ENCODE assay signal across 16 cellular contexts in genomic region chrX:1487401-1487800, GRCh38. TPM values are rescaled to one million over a fixed set of nuclear protein-coding genes. Genes with fewer than 3 reads are reported as not detected.
DNase-seq lines count a peak whose midpoint lies in the region; ATAC-seq and TF ChIP-seq lines count a peak whose summit lies in the region.
"Had no signal": no experiment of that assay in that cellular context is flagged by ENCODE, and none has a peak within 500 bp of the region (broad histone marks: within the 10 kb centered on the region; RNA-seq: fewer than 3 reads in every experiment).

No MANE protein-coding gene starts in this region.

- H3K9me3 ChIP-seq in CD4-positive, alpha-beta T cell (ENCODE audit: control insufficient read depth, low read length), result no peaks in the 10 kb centered on the region
- H3K9me3 ChIP-seq: mucosa of descending colon, thyroid gland had no signal

- ATAC-seq in CD4-positive, alpha-beta T cell (ENCODE audit: poor library complexity), result no peak
- no peak for ATAC-seq in HG03045 (IDR thresholded peaks at IDR 0.05; ENCODE audit: unreplicated experiment)

- POLR2A ChIA-PET in CD4-positive, alpha-beta T cell (lab: Charles Lee), result no interaction called here

- H3K27ac ChIP-seq in CD4-positive, alpha-beta T cell (ENCODE audit: low read depth, low read length), result peak overlapping the region; percentile 38
- H3K27ac ChIP-seq: 22Rv1, RWPE1 had no signal

- intact Hi-C loops in CD4-positive, alpha-beta T cell (cut with DNase I, micrococcal nuclease), result no loop called here

- H3K27me3 ChIP-seq in CD4-positive, alpha-beta T cell (ENCODE audit: control insufficient read depth, insufficient read depth, low read length), result no peaks in the 10 kb centered on the region
- H3K27me3 ChIP-seq: thyroid gland had no signal

- peaks cover 36% of the 10 kb centered on the region for H3K4me1 Mint-ChIP-seq in T-helper 2 cell treated with Interferon-gamma antibody and Interleukin-4, amounts not matched to agents 5 μg/mL and 100 μg/mL, for 36 hours (ENCODE audit: low read depth)
- H3K4me1 Mint-ChIP-seq in CD4-positive, alpha-beta T cell (ENCODE audit: low read depth), result peaks cover 21% of the 10 kb centered on the region
- H3K4me1 Mint-ChIP-seq in neural crest cell, result peaks cover 13% of the 10 kb centered on the region

- H3K4me3 Mint-ChIP-seq in T-helper 2 cell treated with Interferon-gamma antibody and Interleukin-4, amounts not matched to agents 5 μg/mL and 100 μg/mL, for 36 hours, result no peak overlapping the region
- no peak overlapping the region for H3K4me3 Mint-ChIP-seq in CD4-positive, alpha-beta T cell
- no peak overlapping the region for H3K4me3 Mint-ChIP-seq in neural crest cell

- peaks cover 2% of the 10 kb centered on the region for H3K27me3 Mint-ChIP-seq in T-helper 2 cell treated with Interferon-gamma antibody and Interleukin-4, amounts not matched to agents 5 μg/mL and 100 μg/mL, for 36 hours (ENCODE audit: low read depth)
- no peaks in the 10 kb centered on the region for H3K27me3 Mint-ChIP-seq in CD4-positive, alpha-beta T cell
- H3K27me3 Mint-ChIP-seq in neural crest cell (ENCODE audit: low read depth), result peaks cover 3% of the 10 kb centered on the region

- TF ChIP-seq CTCF in CD4-positive, alpha-beta T cell (IDR thresholded peaks at IDR 0.05), result no peak
- TF ChIP-seq CTCF in neural crest cell (conservative IDR thresholded peaks at IDR 0.05), result no peak

- CTCF ChIA-PET in CD4-positive, alpha-beta T cell (lab: Charles Lee), result no interaction called here

- peak overlapping the region; percentile 65 for H3K27ac Mint-ChIP-seq in T-helper 2 cell treated with Interferon-gamma antibody and Interleukin-4, amounts not matched to agents 5 μg/mL and 100 μg/mL, for 36 hours
- peak overlapping the region; percentile 64 for H3K27ac Mint-ChIP-seq in CD4-positive, alpha-beta T cell
- H3K27ac Mint-ChIP-seq in neural crest cell (ENCODE audit: unreplicated experiment), result peak overlapping the region; percentile 38

- peaks cover 80% of the 10 kb centered on the region for H3K36me3 Mint-ChIP-seq in T-helper 2 cell treated with Interferon-gamma antibody and Interleukin-4, amounts not matched to agents 5 μg/mL and 100 μg/mL, for 36 hours (ENCODE audit: low read depth)
- peaks cover 70% of the 10 kb centered on the region for H3K36me3 Mint-ChIP-seq in CD4-positive, alpha-beta T cell (ENCODE audit: low read depth)
- H3K36me3 Mint-ChIP-seq in neural crest cell (ENCODE audit: low read depth), result peaks cover 3% of the 10 kb centered on the region

- peaks cover 24% of the 10 kb centered on the region for H3K9me3 Mint-ChIP-seq in T-helper 2 cell treated with Interferon-gamma antibody and Interleukin-4, amounts not matched to agents 5 μg/mL and 100 μg/mL, for 36 hours
- peaks cover 3% of the 10 kb centered on the region for H3K9me3 Mint-ChIP-seq in CD4-positive, alpha-beta T cell
- H3K9me3 Mint-ChIP-seq in neural crest cell, result peaks cover 8% of the 10 kb centered on the region

- no peak for DNase-seq in T-helper 2 cell treated with Interferon-gamma antibody and Interleukin-4, amounts not matched to agents 5 μg/mL and 100 μg/mL, for 36 hours (ENCODE audit: low spot score)
- DNase-seq in T-helper 2 cell, result no peak
- peak in 1 of 10 experiments; percentile 22 for DNase-seq in CD4-positive, alpha-beta T cell
- DNase-seq in activated CD8-positive, alpha-beta memory T cell treated with anti-CD3 and anti-CD28 coated beads, Interleukin-2, amount 50 U/mL, for 48 hours, result peak; percentile 41
- no peak for DNase-seq in neural crest cell (ENCODE audit: low read depth, low spot score)
- no peak for DNase-seq in cortex of kidney (lab: John Stamatoyannopoulos, UW)
- no peak for DNase-seq in cerebellar cortex (ENCODE audit: low spot score)
- DNase-seq: caudate nucleus, GDM1, mucosa of descending colon, NCI-H1930, NCI-H524, thyroid gland had no signal

RNA-seq across cellular contexts. Expression of gene ASMTL, which starts 34.7 kb away (rescaled TPM):
- total RNA-seq in CD4-positive, alpha-beta T cell, result 10 to 100 TPM; 34.6 to 39.3 TPM
- total RNA-seq in neural crest cell, result 37.4 and 38.9 TPM in 2 replicates

RNA-seq across cellular contexts. Expression of gene P2RY8, which starts 49.6 kb away (rescaled TPM):
- total RNA-seq in CD4-positive, alpha-beta T cell, result 100 to 1,000 TPM; 139 TPM
- not detected in 2 replicates for total RNA-seq in neural crest cell

Comparison
In these comparisons a context has a peak if more than half of its experiments do, and no peak if none do; other contexts are left out.
1. RNA of gene P2RY8, which starts 49.6 kb away (total RNA-seq): 139 TPM in CD4-positive, alpha-beta T cell; not detected in neural crest cell; every median in the first group is over 100 times any median in the second.
2. Peak in every context shown above with its lines, with median percentiles within 50 percentile points of each other: H3K27ac Mint-ChIP-seq.